9 cellular contexts compared by ENCODE assay signal in genomic region chr11:93737904-93738612, GRCh38. TPM values are rescaled to one million over a fixed set of nuclear protein-coding genes. Genes with fewer than 3 reads are reported as not detected.
A peak's percentile ranks its signal among the peaks of the same experiment; 100 is the strongest.
DNase-seq lines count a peak whose midpoint lies in the region; ATAC-seq and TF ChIP-seq lines count a peak whose summit lies in the region.
"Had no signal": no experiment of that assay in that cellular context is flagged by ENCODE, and none has a peak within 500 bp of the region (broad histone marks: within the 10 kb centered on the region; RNA-seq: fewer than 3 reads in every experiment).

No MANE protein-coding gene starts in this region.

- CTCF ChIA-PET in OCI-LY7 (lab: Charles Lee; ENCODE audit: unreplicated experiment) = no interaction called here

- H3K4me3 ChIP-seq in GM12875 (ENCODE audit: low read depth, low read length) (peak overlapping the region; percentile 68), OCI-LY7 (ENCODE audit: low read depth, low read length, poor library complexity, severe bottlenecking) (peak overlapping the region; percentile 96), dorsolateral prefrontal cortex (peak overlapping the region in 38 of 59 donors; percentile 4 to 96 (median 83)), psoas muscle (peak overlapping the region; percentile 88)

- no peaks in the 10 kb centered on the region for H3K9me3 ChIP-seq in OCI-LY7 (ENCODE audit: low read length)
- H3K9me3 ChIP-seq in psoas muscle = no peaks in the 10 kb centered on the region

- H3K4me1 ChIP-seq in OCI-LY7 (ENCODE audit: insufficient read depth, low read length, poor library complexity, severe bottlenecking) (peaks cover 66% of the 10 kb centered on the region), psoas muscle (peaks cover 35% of the 10 kb centered on the region)

- peaks cover 98% of the 10 kb centered on the region for H3K79me2 ChIP-seq in OCI-LY7 (ENCODE audit: insufficient read depth, low read depth, low read length)

- H3K36me3 ChIP-seq in OCI-LY7 (ENCODE audit: insufficient read depth, low read length) (peaks cover 83% of the 10 kb centered on the region), psoas muscle (ENCODE audit: insufficient read depth in 1 of 2, low read depth in 1 of 2) (peaks cover 12 to 76% of the 10 kb centered on the region in 2 donors)

- TF ChIP-seq CTCF in GM12875 (IDR thresholded peaks at IDR 0.05; ENCODE audit: borderline replicate concordance, insufficient read depth, low read depth, low read length) (no peak), OCI-LY7 (conservative IDR thresholded peaks at IDR 0.05; ENCODE audit: low read length) (no peak), dorsolateral prefrontal cortex (IDR thresholded peaks at IDR 0.05 in 54 of 56, conservative IDR thresholded peaks at IDR 0.05 in 2 of 56; ENCODE audit: low read depth in 1 of 56, partially characterized antibody in 56 of 56) (no peak), psoas muscle (IDR thresholded peaks at IDR 0.05) (no peak)

- POLR2A ChIA-PET in OCI-LY7 (lab: Charles Lee) = interaction anchor here (0.6 to 1.4 kb wide), 7 partner anchors 8 to 397 kb away, joined by 3 to 8 read pairs (median 4); partner anchors contain the start of gene MED17

- intact Hi-C loops in OCI-LY7 (cut with micrococcal nuclease; ENCODE audit: unreplicated experiment) (no loop called here), dorsolateral prefrontal cortex (cut with DNase I) (no loop called here), psoas muscle (cut with DNase I) (loop anchor here (10.0 kb wide), 2 partner anchors 53 to 63 kb away; no protein-coding TSS in a partner anchor)

- ATAC-seq in psoas muscle (no peak), HG03571 (IDR thresholded peaks at IDR 0.05; ENCODE audit: unreplicated experiment) (no peak)

- no TSS peak for BruUV-seq in OCI-LY7 (replicated peaks; lab: Mats Ljungman, UMichigan)

- no peak overlapping the region for H2AFZ ChIP-seq in OCI-LY7 (ENCODE audit: low read length)

- 66 to 76% (median 68%) methylated on average over 6 of the region's 6 CpGs for WGBS in psoas muscle, 3 donors

- no peaks in the 10 kb centered on the region for H3K9me2 ChIP-seq in OCI-LY7 (ENCODE audit: insufficient read depth, low read length)

- in situ Hi-C loops in G401 (cut with HindIII; ENCODE audit: low sequenced_read_pairs) = no loop called here

- H3K4me2 ChIP-seq in OCI-LY7 (ENCODE audit: low read length) = peak overlapping the region; percentile 87

- H3K27ac ChIP-seq in OCI-LY7 (ENCODE audit: low read depth, low read length, poor library complexity, severe bottlenecking) (peak overlapping the region; percentile 78), dorsolateral prefrontal cortex (peak overlapping the region in 11 of 59 donors; percentile 6 to 49 (median 13)), psoas muscle (peak overlapping the region; percentile 30)

- DNase-seq in OCI-LY7 (ENCODE audit: low spot score) (no peak), dorsolateral prefrontal cortex (no peak), psoas muscle (no peak), NCI-H2029 treated with DMSO at 0.1 percent for 48 hours (lab: John Stamatoyannopoulos, UW) (no peak), NCI-H2227 treated with DMSO at 0.1 percent for 48 hours (lab: John Stamatoyannopoulos, UW) (no peak), G401 (ENCODE audit: low spot score) (no peak)
- DNase-seq: NCI-H187 had no signal

- no peaks in the 10 kb centered on the region for H3K27me3 ChIP-seq in dorsolateral prefrontal cortex
- H3K27me3 ChIP-seq in psoas muscle (ENCODE audit: insufficient read depth in 3 of 3, low read length in 2 of 3) = no peaks in the 10 kb centered on the region

- peaks cover 68% of the 10 kb centered on the region for H4K20me1 ChIP-seq in OCI-LY7 (ENCODE audit: insufficient read depth, low read length)

RNA-seq across cellular contexts. Expression of gene TAF1D, which starts 3.2 kb away (rescaled TPM):
- 201 and 206 TPM in 2 replicates for total RNA-seq in OCI-LY7 (2014; rRNA removed; shearing (Covaris generic))
- total RNA-seq in OCI-LY7 (2022) = 276 and 285 TPM in 2 replicates
- 100 to 1,000 TPM in 109 of 120 experiments, 10 to 100 TPM in 11; 75.7 to 158 (median 117) TPM for total RNA-seq in dorsolateral prefrontal cortex
- total RNA-seq in psoas muscle = 10 to 100 TPM; 53.7 to 84.7 (median 79.2) TPM
- polyA plus RNA-seq in psoas muscle = 100 to 1,000 TPM; 100 to 151 (median 111) TPM
- total RNA-seq in G401 (2014; rRNA removed; shearing (Covaris generic)) = 108 and 182 TPM in 2 replicates

RNA-seq across cellular contexts. Expression of gene C11orf54, which starts 3.4 kb away (rescaled TPM):
- total RNA-seq in OCI-LY7 (2014; rRNA removed; shearing (Covaris generic)) = 25.8 and 29.5 TPM in 2 replicates
- 35.5 and 42.7 TPM in 2 replicates for total RNA-seq in OCI-LY7 (2022)
- total RNA-seq in dorsolateral prefrontal cortex = 10 to 100 TPM; 23.5 to 54.6 (median 37.3) TPM
- 10 to 100 TPM; 20.6 to 37.0 (median 27.4) TPM for total RNA-seq in psoas muscle
- 10 to 100 TPM; 17.6 to 60.6 (median 25.6) TPM for polyA plus RNA-seq in psoas muscle
- 10.7 and 21.2 TPM in 2 replicates for total RNA-seq in G401 (2014; rRNA removed; shearing (Covaris generic))

RNA-seq across cellular contexts. Expression of gene MED17, which starts 46.0 kb away (rescaled TPM):
- total RNA-seq in OCI-LY7 (2014; rRNA removed; shearing (Covaris generic)) = 21.8 and 23.0 TPM in 2 replicates
- total RNA-seq in OCI-LY7 (2022) (31.1 and 33.3 TPM in 2 replicates), dorsolateral prefrontal cortex (10 to 100 TPM; 23.9 to 45.0 (median 35.8) TPM), psoas muscle (10 to 100 TPM; 10.6 to 16.0 (median 13.0) TPM)
- polyA plus RNA-seq in psoas muscle = 10 to 100 TPM in 2 of 3 donors, 1 to 10 TPM in 1; 7.1 to 11.2 (median 10.7) TPM
- total RNA-seq in G401 (2014; rRNA removed; shearing (Covaris generic)) = 34.2 and 38.6 TPM in 2 replicates

Comparison
In these comparisons a context has a peak if more than half of its experiments do, and no peak if none do; other contexts are left out.
1. intact Hi-C loops: an anchor here in psoas muscle (10.0 kb wide); none called in OCI-LY7 and dorsolateral prefrontal cortex.